Comparison of ENCODE assay signal across 8 cellular contexts in genomic region chr13:99085139-99085845, GRCh38.
DNase-seq lines count a peak whose midpoint lies in the region; ATAC-seq, FAIRE-seq and TF ChIP-seq lines count a peak whose summit lies in the region.

No MANE protein-coding gene starts in this region.

- FAIRE-seq in A549 (lab: Jason Lieb, UNC) = no peak

- dilution Hi-C loops in mammary epithelial cell (cut with HindIII; ENCODE audit: low sequenced_read_pairs) = no loop called here

- H3K36me3 ChIP-seq in OCI-LY7 (ENCODE audit: insufficient read depth, low read length) (no peaks in the 10 kb centered on the region), mammary epithelial cell (ENCODE audit: insufficient read depth, low read length) (no peaks in the 10 kb centered on the region), lung (ENCODE audit: control insufficient read depth in 2 of 2, insufficient read depth in 2 of 2, low read length in 2 of 2) (no peaks in the 10 kb centered on the region)

- in situ Hi-C loops in mammary epithelial cell (cut with MboI; ENCODE audit: low sequenced_read_pairs in 2 of 2) = no loop called here

- H3K79me2 ChIP-seq in OCI-LY7 (ENCODE audit: insufficient read depth, low read depth, low read length) = peaks cover 26% of the 10 kb centered on the region; the same call in 1 of the 2 replicates
- H3K79me2 ChIP-seq in mammary epithelial cell (ENCODE audit: insufficient read depth, low read length) = peaks cover 60% of the 10 kb centered on the region

- H3K27ac ChIP-seq in A549 (peak overlapping the region; percentile 93 to 96), OCI-LY7 (ENCODE audit: low read depth, low read length, poor library complexity, severe bottlenecking) (peak overlapping the region; percentile 48), mammary epithelial cell (ENCODE audit: insufficient read depth, low read depth, low read length) (no peak overlapping the region), lung (ENCODE audit: low read depth in 1 of 2, low read length in 1 of 2) (peak overlapping the region in 1 of 2 donors; percentile 26)

- no peak for TF ChIP-seq POLR2A in A549 (IDR thresholded peaks at IDR 0.05; ENCODE audit: low read length)

- H3K27me3 ChIP-seq in mammary epithelial cell (ENCODE audit: insufficient read depth, low read length) (no peaks in the 10 kb centered on the region), lung (ENCODE audit: control insufficient read depth, insufficient read depth) (no peaks in the 10 kb centered on the region)

- TF ChIP-seq EP300 in A549 (IDR thresholded peaks at IDR 0.05) = no peak

- H3K4me2 ChIP-seq in A549 = peak overlapping the region; percentile 91
- peak overlapping the region; percentile 81 for H3K4me2 ChIP-seq in OCI-LY7 (ENCODE audit: low read length)
- peak overlapping the region; percentile 81 for H3K4me2 ChIP-seq in mammary epithelial cell (ENCODE audit: insufficient read depth, low read depth, low read length)

- no peak overlapping the region for H3K9ac ChIP-seq in mammary epithelial cell (ENCODE audit: insufficient read depth, low read length)

- peak overlapping the region; percentile 87 for H3K4me3 ChIP-seq in A549
- H3K4me3 ChIP-seq in OCI-LY7 (ENCODE audit: low read depth, low read length, poor library complexity, severe bottlenecking) = peak overlapping the region; percentile 82
- peak overlapping the region; percentile 84 to 86 (median 85) for H3K4me3 ChIP-seq in mammary epithelial cell (replicated peaks in 1 of 3; ENCODE audit: insufficient read depth in 1 of 3, low read depth in 2 of 3, low read length in 3 of 3)
- H3K4me3 ChIP-seq in lung = peak overlapping the region; percentile 83

- ATAC-seq in A549 (no peak), lung (ENCODE audit: insufficient read depth, low FRiP score) (no peak), HG03432 (IDR thresholded peaks at IDR 0.05; ENCODE audit: unreplicated experiment) (no peak), GM19455 (IDR thresholded peaks at IDR 0.05; ENCODE audit: unreplicated experiment) (no peak)

- 82% methylated on average over 22 of the region's 29 CpGs for WGBS in A549 (ENCODE audit: missing lambda C conversion rate)
- 51% methylated on average over 20 of the region's 29 CpGs for WGBS in mammary epithelial cell (ENCODE audit: low coverage, missing lambda C conversion rate)
- 22% methylated on average over 29 of the region's 29 CpGs for WGBS in lung, 2 donors

- CTCF ChIA-PET in A549 (lab: Yijun Ruan, JAX) (interaction anchor here (1.9 kb wide), 1 partner anchor 28 kb away, joined by 7 read pairs; no protein-coding TSS in a partner anchor), OCI-LY7 (lab: Charles Lee; ENCODE audit: unreplicated experiment) (no interaction called here), mammary epithelial cell (lab: Charles Lee; ENCODE audit: low non-redundant PET) (interaction anchor here (0.5 kb wide), 1 partner anchor 1139 kb away, joined by 3 read pairs; no protein-coding TSS in a partner anchor)

- peaks cover 13% of the 10 kb centered on the region; the same call in 1 of the 3 replicates for H3K4me1 ChIP-seq in A549
- peaks cover 31% of the 10 kb centered on the region for H3K4me1 ChIP-seq in OCI-LY7 (ENCODE audit: insufficient read depth, low read length, poor library complexity, severe bottlenecking)
- peaks cover 21% of the 10 kb centered on the region for H3K4me1 ChIP-seq in mammary epithelial cell (ENCODE audit: insufficient read depth, low read length)
- peaks cover 0 to 12% of the 10 kb centered on the region in 2 donors for H3K4me1 ChIP-seq in lung (ENCODE audit: control insufficient read depth in 2 of 2, insufficient read depth in 2 of 2, low read length in 2 of 2)

- H2AFZ ChIP-seq in OCI-LY7 (ENCODE audit: low read length) (no peak overlapping the region), mammary epithelial cell (ENCODE audit: low read depth, low read length) (peak overlapping the region; percentile 40)

- TF ChIP-seq RAD21 in A549 (conservative IDR thresholded peaks at IDR 0.05 in 1 of 2, IDR thresholded peaks at IDR 0.05 in 1 of 2) = no peak

- BruUV-seq in OCI-LY7 (replicated peaks; lab: Mats Ljungman, UMichigan) (no TSS peak), mammary epithelial cell (replicated peaks; lab: Mats Ljungman, UMichigan) (no TSS peak)

- intact Hi-C loops in OCI-LY7 (cut with micrococcal nuclease; ENCODE audit: unreplicated experiment) (loop anchor here (5.0 kb wide), 1 partner anchor 417 kb away; the partner anchor contains the start of gene TM9SF2), mammary epithelial cell (cut with micrococcal nuclease) (loop anchor here (5.0 kb wide), 3 partner anchors 108 to 352 kb away; partner anchors contain the start of gene DOCK9)

- POLR2A ChIA-PET in A549 (lab: Yijun Ruan, JAX) (interaction anchor here (2.1 to 2.4 kb wide), 2 partner anchors 30 to 116 kb away, joined by 4 to 10 read pairs; no protein-coding TSS in a partner anchor), OCI-LY7 (lab: Charles Lee) (no interaction called here)

- H3K9me3 ChIP-seq in A549 (no peaks in the 10 kb centered on the region), OCI-LY7 (ENCODE audit: low read length) (no peaks in the 10 kb centered on the region), mammary epithelial cell (replicated peaks; ENCODE audit: insufficient read depth, low read length) (no peaks in the 10 kb centered on the region), lung (ENCODE audit: control insufficient read depth in 2 of 2, insufficient read depth in 1 of 2, low read length in 1 of 2) (no peaks in the 10 kb centered on the region)

- H3K9me2 ChIP-seq in OCI-LY7 (ENCODE audit: insufficient read depth, low read length) = no peaks in the 10 kb centered on the region

- DNase-seq in A549 (ENCODE audit: low read depth in 1 of 2, low spot score in 1 of 2) (no peak), OCI-LY7 (ENCODE audit: low spot score) (peak; percentile 9), mammary epithelial cell (no peak), lung (ENCODE audit: low spot score) (no peak), NCI-H2081 (lab: John Stamatoyannopoulos, UW) (no peak), NCI-H526 treated with DMSO at 0.1 percent for 48 hours (lab: John Stamatoyannopoulos, UW) (no peak)

- no peak for TF ChIP-seq CTCF in A549 (IDR thresholded peaks at IDR 0.05)
- no peak for TF ChIP-seq CTCF in OCI-LY7 (conservative IDR thresholded peaks at IDR 0.05; ENCODE audit: low read length)
- TF ChIP-seq CTCF in mammary epithelial cell (conservative IDR thresholded peaks at IDR 0.05 in 1 of 2, IDR thresholded peaks at IDR 0.05 in 1 of 2; ENCODE audit: extremely low read depth in 1 of 2, insufficient read depth in 1 of 2, low read depth in 1 of 2, low read length in 2 of 2) = no peak
- TF ChIP-seq CTCF in lung (IDR thresholded peaks at IDR 0.05; ENCODE audit: control extremely low read depth, extremely low read depth) = no peak

- H4K20me1 ChIP-seq in OCI-LY7 (ENCODE audit: insufficient read depth, low read length) = no peaks in the 10 kb centered on the region
- no peaks in the 10 kb centered on the region for H4K20me1 ChIP-seq in mammary epithelial cell (ENCODE audit: insufficient read depth, low read length)

TF ChIP-seq in A549, 52 proteins besides CTCF, POLR2A, EP300 and RAD21:
- no peak for TF ChIP-seq CBX8 (IDR thresholded peaks at IDR 0.05)
- no peak for TF ChIP-seq HOXB13 (CRISPR knock-in tag; IDR thresholded peaks at IDR 0.05; ENCODE audit: low read depth)
- no peak for TF ChIP-seq E2F6 (IDR thresholded peaks at IDR 0.05; ENCODE audit: borderline replicate concordance, low read depth)
- TF ChIP-seq HOXB5 (CRISPR knock-in tag; IDR thresholded peaks at IDR 0.05) = no peak
- TF ChIP-seq MAX (IDR thresholded peaks at IDR 0.05) = no peak
- TF ChIP-seq RCOR1 (IDR thresholded peaks at IDR 0.05; ENCODE audit: low read depth, low read length) = no peak
- no peak for TF ChIP-seq ZC3H11A (IDR thresholded peaks at IDR 0.05)
